Comparison of ENCODE assay signal across 9 cellular contexts in genomic region chr1:182587666-182588438, GRCh38. TPM values are rescaled to one million over a fixed set of nuclear protein-coding genes. Genes with fewer than 3 reads are reported as not detected.
DNase-seq lines count a peak whose midpoint lies in the region; ATAC-seq, FAIRE-seq and TF ChIP-seq lines count a peak whose summit lies in the region.
"Had no signal": no experiment of that assay in that cellular context is flagged by ENCODE, and none has a peak within 500 bp of the region (broad histone marks: within the 10 kb centered on the region; RNA-seq: fewer than 3 reads in every experiment).

No MANE protein-coding gene starts in this region.

- CTCF ChIA-PET in activated CD4-positive, alpha-beta T cell treated with anti-CD3 and anti-CD28 coated beads for 36 hours (lab: Charles Lee), result interaction anchor here (0.7 to 23.5 kb wide), 9 partner anchors 10 to 503 kb away, joined by 3 to 772 read pairs (median 3); partner anchors contain the start of gene NPL

- no peak for DNase-seq in activated CD4-positive, alpha-beta T cell treated with anti-CD3 and anti-CD28 coated beads for 36 hours
- no peak for DNase-seq in activated CD4-positive, alpha-beta T cell treated with anti-CD3 and anti-CD28 coated beads for 48 hours
- DNase-seq in WERI-Rb-1, result no peak
- no peak for DNase-seq in GM19238 (ENCODE audit: insufficient read length, low spot score)
- DNase-seq in NCI-H146 (lab: John Stamatoyannopoulos, UW), result no peak
- DNase-seq: posterior cingulate gyrus had no signal

- peak overlapping the region; percentile 68; the same call in 1 of the 2 replicates for H3K4me3 ChIP-seq in WERI-Rb-1 (ENCODE audit: low read depth, low read length)
- H3K4me3 ChIP-seq in subcutaneous abdominal adipose tissue (ENCODE audit: low read depth in 1 of 5, low read length in 5 of 5), result peak overlapping the region; percentile 87 to 98 (median 94)

- H3K4me3 Mint-ChIP-seq in activated CD4-positive, alpha-beta T cell treated with anti-CD3 and anti-CD28 coated beads for 36 hours, result peak overlapping the region; percentile 89

- peaks cover 3 to 29% (median 18%) of the 10 kb centered on the region in 5 donors for H3K4me1 ChIP-seq in subcutaneous abdominal adipose tissue (ENCODE audit: control insufficient read depth in 5 of 5, insufficient read depth in 5 of 5, low read length in 5 of 5)

- peak overlapping the region; percentile 99 for H3K27ac Mint-ChIP-seq in activated CD4-positive, alpha-beta T cell treated with anti-CD3 and anti-CD28 coated beads for 36 hours

- no peak overlapping the region for H3K27ac ChIP-seq in WERI-Rb-1
- H3K27ac ChIP-seq in subcutaneous abdominal adipose tissue (ENCODE audit: low read depth, low read length), result peak overlapping the region; percentile 69

- peaks cover 2% of the 10 kb centered on the region for H3K9me3 Mint-ChIP-seq in activated CD4-positive, alpha-beta T cell treated with anti-CD3 and anti-CD28 coated beads for 36 hours (ENCODE audit: low read depth)

- FAIRE-seq in islet of Langerhans (lab: Jason Lieb, UNC), result peak; percentile 83

- peaks cover 11% of the 10 kb centered on the region for H3K36me3 Mint-ChIP-seq in activated CD4-positive, alpha-beta T cell treated with anti-CD3 and anti-CD28 coated beads for 36 hours (ENCODE audit: low read depth)

- H3K9me3 ChIP-seq in WERI-Rb-1 (ENCODE audit: severe bottlenecking), result no peaks in the 10 kb centered on the region
- no peaks in the 10 kb centered on the region for H3K9me3 ChIP-seq in subcutaneous abdominal adipose tissue (ENCODE audit: control insufficient read depth in 5 of 5, low read length in 5 of 5)

- intact Hi-C loops in activated CD4-positive, alpha-beta T cell treated with anti-CD3 and anti-CD28 coated beads for 36 hours (cut with DNase I, micrococcal nuclease), result loop anchor here in 1 of 2 experiments (1.0 to 2.0 kb wide), 2 partner anchors 201 to 251 kb away; partner anchors contain the start of genes DHX9 and NPL

- no peaks in the 10 kb centered on the region for H3K27me3 Mint-ChIP-seq in activated CD4-positive, alpha-beta T cell treated with anti-CD3 and anti-CD28 coated beads for 36 hours

- POLR2A ChIA-PET in activated CD4-positive, alpha-beta T cell treated with anti-CD3 and anti-CD28 coated beads for 36 hours (lab: Charles Lee), result interaction anchor here (0.6 to 1.4 kb wide), 3 partner anchors 10 to 253 kb away, joined by 3 to 4 read pairs (median 3); no protein-coding TSS in a partner anchor

- peak overlapping the region; percentile 74 to 93 (median 85) for H3K9ac ChIP-seq in subcutaneous abdominal adipose tissue (ENCODE audit: low read length in 5 of 5)

- H3K4me1 Mint-ChIP-seq in activated CD4-positive, alpha-beta T cell treated with anti-CD3 and anti-CD28 coated beads for 36 hours, result peaks cover 51% of the 10 kb centered on the region

- no peak for ATAC-seq in activated CD4-positive, alpha-beta T cell treated with anti-CD3 and anti-CD28 coated beads for 36 hours
- ATAC-seq in GM18870 (IDR thresholded peaks at IDR 0.05; ENCODE audit: unreplicated experiment), result no peak

- H3K27me3 ChIP-seq in WERI-Rb-1 (ENCODE audit: insufficient read depth, low read depth, severe bottlenecking) (no peaks in the 10 kb centered on the region), subcutaneous abdominal adipose tissue (ENCODE audit: control insufficient read depth in 5 of 5, insufficient read depth in 4 of 5, low read length in 5 of 5) (no peaks in the 10 kb centered on the region)

- no peaks in the 10 kb centered on the region for H3K36me3 ChIP-seq in WERI-Rb-1
- peaks cover 0 to 10% (median 4%) of the 10 kb centered on the region in 5 donors for H3K36me3 ChIP-seq in subcutaneous abdominal adipose tissue (ENCODE audit: control insufficient read depth in 5 of 5, insufficient read depth in 5 of 5, low read length in 5 of 5)

- TF ChIP-seq CTCF in WERI-Rb-1 (IDR thresholded peaks at IDR 0.05; ENCODE audit: low read depth, low read length), result no peak

RNA-seq across cellular contexts. Expression of gene RNASEL, which starts 1.2 kb away (rescaled TPM):
- 1 to 10 TPM; 3.7 to 4.0 TPM for total RNA-seq in activated CD4-positive, alpha-beta T cell treated with anti-CD3 and anti-CD28 coated beads for 36 hours

RNA-seq across cellular contexts. Expression of gene RGS16, which starts 16.3 kb away (rescaled TPM):
- 10 to 100 TPM; 27.2 to 30.6 TPM for total RNA-seq in activated CD4-positive, alpha-beta T cell treated with anti-CD3 and anti-CD28 coated beads for 36 hours
